24 cellular contexts compared by ENCODE assay signal in genomic region chr6:168116975-168117899, GRCh38. TPM values are rescaled to one million over a fixed set of nuclear protein-coding genes. Genes with fewer than 3 reads are reported as not detected.
A peak's percentile ranks its signal among the peaks of the same experiment; 100 is the strongest.
DNase-seq lines count a peak whose midpoint lies in the region; ATAC-seq and TF ChIP-seq lines count a peak whose summit lies in the region.
"Had no signal": no experiment of that assay in that cellular context is flagged by ENCODE, and none has a peak within 500 bp of the region (broad histone marks: within the 10 kb centered on the region; RNA-seq: fewer than 3 reads in every experiment).

No MANE protein-coding gene starts in this region.

- peak; percentile 92 for ATAC-seq in mucosa of descending colon
- ATAC-seq: CD8-positive, alpha-beta T cell; right cardiac atrium had no signal

- in situ Hi-C loops in brain microvascular endothelial cell (cut with HindIII; ENCODE audit: low pct_ligation_motif_present, low sequenced_read_pairs) = no loop called here

- H3K4me1 ChIP-seq in mucosa of descending colon (ENCODE audit: low read depth) (no peaks in the 10 kb centered on the region), prostate gland (replicated peaks) (no peaks in the 10 kb centered on the region)

- peaks cover 0 to 6% (median 4%) of the 10 kb centered on the region in 3 donors for H3K27me3 Mint-ChIP-seq in CD14-positive monocyte (ENCODE audit: low read depth in 3 of 3)
- H3K27me3 Mint-ChIP-seq in nephron progenitor cell (ENCODE audit: low read depth, poor library complexity) = peaks cover 5% of the 10 kb centered on the region
- H3K27me3 Mint-ChIP-seq: central memory CD8-positive, alpha-beta T cell had no signal

- H3K36me3 Mint-ChIP-seq in CD14-positive monocyte (no peaks in the 10 kb centered on the region), nephron progenitor cell (ENCODE audit: low read depth) (no peaks in the 10 kb centered on the region)
- H3K36me3 Mint-ChIP-seq: CD8-positive, alpha-beta T cell; mesothelial cell of epicardium had no signal

- no peaks in the 10 kb centered on the region for H3K4me1 Mint-ChIP-seq in CD14-positive monocyte
- peaks cover 12% of the 10 kb centered on the region for H3K4me1 Mint-ChIP-seq in nephron progenitor cell
- H3K4me1 Mint-ChIP-seq: central memory CD8-positive, alpha-beta T cell; mesothelial cell of epicardium had no signal

- H3K9me3 Mint-ChIP-seq in CD14-positive monocyte (peaks cover 0 to 7% (median 5%) of the 10 kb centered on the region in 7 donors), nephron progenitor cell (peaks cover 4% of the 10 kb centered on the region)
- H3K9me3 Mint-ChIP-seq: CD8-positive, alpha-beta T cell had no signal

- WGBS in prostate gland = 85% methylated on average over 26 of the region's 26 CpGs

- TF ChIP-seq CTCF in CD14-positive monocyte (IDR thresholded peaks at IDR 0.05) (no peak), mucosa of descending colon (IDR thresholded peaks at IDR 0.05) (no peak), brain microvascular endothelial cell (IDR thresholded peaks at IDR 0.05; ENCODE audit: low read depth, low read length, missing control alignments) (no peak), nephron progenitor cell (IDR thresholded peaks at IDR 0.05) (no peak), prostate gland (IDR thresholded peaks at IDR 0.05) (no peak)

- peak; percentile 29 for DNase-seq in CD14-positive monocyte (ENCODE audit: low spot score)
- DNase-seq in HuH-7.5 (ENCODE audit: low spot score) = peak; percentile 63
- peak; percentile 41 for DNase-seq in ecto neural progenitor cell (ENCODE audit: low spot score)
- DNase-seq in mucosa of descending colon = peak in 1 of 3 donors; percentile 32
- no peak for DNase-seq in brain microvascular endothelial cell
- DNase-seq in NCI-H774 (lab: John Stamatoyannopoulos, UW) = no peak
- DNase-seq in nephron progenitor cell = no peak
- DNase-seq in prostate gland (ENCODE audit: low spot score) = no peak
- DNase-seq: activated CD4-positive, alpha-beta T cell treated with anti-CD3 and anti-CD28 coated beads for 1 hour; activated naive CD4-positive, alpha-beta T cell; anterior cingulate cortex; hypothalamus; kidney glomerular epithelial cell; NCI-H1105 treated with DMSO at 0.1 percent for 48 hours; NCI-H69; right cardiac atrium; stimulated activated CD4-positive, alpha-beta T cell treated with anti-CD3 and anti-CD28 coated beads, Interleukin-1b, Interleukin-23, amount 100 ng/mL, for 48 hours; stomach; T-helper 9 cell had no signal

- H3K36me3 ChIP-seq in mucosa of descending colon (ENCODE audit: low read depth) (no peaks in the 10 kb centered on the region), brain microvascular endothelial cell (replicated peaks) (no peaks in the 10 kb centered on the region), prostate gland (no peaks in the 10 kb centered on the region)
- H3K36me3 ChIP-seq: stomach had no signal

- H3K9me3 ChIP-seq in mucosa of descending colon (no peaks in the 10 kb centered on the region), prostate gland (no peaks in the 10 kb centered on the region)
- H3K9me3 ChIP-seq: stomach had no signal

- no peak for TF ChIP-seq POLR2A in prostate gland (IDR thresholded peaks at IDR 0.05)

- intact Hi-C loops in CD14-positive monocyte (cut with micrococcal nuclease) = no loop called here
- intact Hi-C loops in mucosa of descending colon (cut with DNase I, micrococcal nuclease) = loop anchor here in 1 of 2 donors (5.0 kb wide), 1 partner anchor 55 kb away; no protein-coding TSS in a partner anchor
- intact Hi-C loops in prostate gland (cut with DNase I) = no loop called here

- H3K4me3 Mint-ChIP-seq in CD14-positive monocyte (no peak overlapping the region), nephron progenitor cell (no peak overlapping the region)
- H3K4me3 Mint-ChIP-seq: CD8-positive, alpha-beta T cell; central memory CD8-positive, alpha-beta T cell; mesothelial cell of epicardium had no signal

- H3K27ac ChIP-seq in brain microvascular endothelial cell = no peak overlapping the region
- H3K27ac ChIP-seq in prostate gland = no peak overlapping the region
- H3K27ac ChIP-seq: stomach had no signal

- H3K4me3 ChIP-seq in mucosa of descending colon = no peak overlapping the region
- H3K4me3 ChIP-seq in brain microvascular endothelial cell (ENCODE audit: low read depth, low read length) = no peak overlapping the region
- H3K4me3 ChIP-seq in prostate gland = no peak overlapping the region
- H3K4me3 ChIP-seq: stomach had no signal

- H3K27ac Mint-ChIP-seq in CD14-positive monocyte (no peak overlapping the region), nephron progenitor cell (no peak overlapping the region)
- H3K27ac Mint-ChIP-seq: CD8-positive, alpha-beta T cell; mesothelial cell of epicardium had no signal

- H3K27me3 ChIP-seq in brain microvascular endothelial cell (replicated peaks) = no peaks in the 10 kb centered on the region
- H3K27me3 ChIP-seq in prostate gland (replicated peaks; ENCODE audit: insufficient read depth) = no peaks in the 10 kb centered on the region
- H3K27me3 ChIP-seq: stomach had no signal

RNA-seq across cellular contexts. Expression of gene FRMD1, which starts 38.2 kb away (rescaled TPM):
- not detected for polyA plus RNA-seq in CD14-positive monocyte
- 10 to 100 TPM; 14.3 to 57.5 (median 17.1) TPM for total RNA-seq in mucosa of descending colon
- total RNA-seq in prostate gland = 1 to 10 TPM in 1 of 2 donors, under 1 TPM in 1; 0.18 to 2.2 TPM
- total RNA-seq: CD8-positive, alpha-beta T cell; mesothelial cell of epicardium; SK-MEL-5 had no signal
- polyA plus RNA-seq: AG04450 had no signal

Comparison
In these comparisons a context has a peak if more than half of its experiments do, and no peak if none do; other contexts are left out.
1. DNase-seq: peak in CD14-positive monocyte (single experiment), HuH-7.5 (single experiment) and ecto neural progenitor cell (single experiment); none in brain microvascular endothelial cell (single experiment), NCI-H774 (single experiment), nephron progenitor cell (single experiment) and prostate gland (single experiment).
2. RNA of gene FRMD1, which starts 38.2 kb away (total RNA-seq): 14.3 to 57.5 TPM in mucosa of descending colon; 0.18 to 2.2 TPM in prostate gland; every median in the first group is over 4 times any median in the second.